ENCODE assay signal across 18 cellular contexts in genomic region chr14:86675059-86675458, GRCh38.
"Had no signal": no experiment of that assay in that cellular context is flagged by ENCODE, and none has a peak within 500 bp of the region (broad histone marks: within the 10 kb centered on the region; RNA-seq: fewer than 3 reads in every experiment).

No MANE protein-coding gene starts in this region.

- H3K27me3 ChIP-seq: heart right ventricle, neutrophil, pancreas, upper lobe of left lung had no signal

- H3K36me3 ChIP-seq: heart right ventricle, left ventricle myocardium inferior, neutrophil, pancreas, upper lobe of left lung had no signal

- H3K9me3 ChIP-seq: left ventricle myocardium inferior, neutrophil, pancreas, psoas muscle, upper lobe of left lung had no signal

- DNase-seq: activated CD4-positive, alpha-beta T cell treated with anti-CD3 and anti-CD28 coated beads for 1 hour; activated CD4-positive, alpha-beta T cell treated with anti-CD3 and anti-CD28 coated beads, Interleukin-2, amount 50 U/mL, for 1 hour; activated CD8-positive, alpha-beta T cell treated with anti-CD3 and anti-CD28 coated beads, Interleukin-2, amount 10 ng/mL, durations not matched to agents 7 days and 5 days; activated gamma-delta T cell; aorta; erythroblast; foreskin fibroblast; heart right ventricle; immature natural killer cell; left ventricle myocardium inferior; pancreas; psoas muscle; right cardiac atrium; stimulated activated CD4-positive, alpha-beta T cell treated with anti-CD3 and anti-CD28 coated beads, Interleukin-4, amount 100 ng/mL, for 24 hours; stimulated activated naive CD8-positive, alpha-beta T cell treated with anti-CD3 and anti-CD28 coated beads, Interleukin-15, Interleukin-2, amounts not matched to agents 100 U/mL and 50 U/mL, for 24 hours; upper lobe of left lung had no signal

- H3K4me3 ChIP-seq: heart right ventricle, left ventricle myocardium inferior, pancreas, psoas muscle, upper lobe of left lung had no signal

- H3K4me1 ChIP-seq: heart right ventricle, left ventricle myocardium inferior, pancreas, psoas muscle, upper lobe of left lung had no signal

- H3K27ac ChIP-seq: heart right ventricle, left ventricle myocardium inferior, neutrophil, pancreas, psoas muscle, upper lobe of left lung, VCaP had no signal
